In genomic region chr7:28473567-28474266, GRCh38 we compare ENCODE assay signal across 18 cellular contexts.
DNase-seq lines count a peak whose midpoint lies in the region; ATAC-seq and TF ChIP-seq lines count a peak whose summit lies in the region.
"Had no signal": no experiment of that assay in that cellular context is flagged by ENCODE, and none has a peak within 500 bp of the region (broad histone marks: within the 10 kb centered on the region; RNA-seq: fewer than 3 reads in every experiment).

No MANE protein-coding gene starts in this region.

- peaks cover 2% of the 10 kb centered on the region for H3K36me3 Mint-ChIP-seq in neural crest cell (ENCODE audit: low read depth)

- H3K9me3 ChIP-seq in adipocyte (ENCODE audit: control insufficient read depth, low read length) (no peaks in the 10 kb centered on the region), tibial artery (no peaks in the 10 kb centered on the region), SJCRH30 (replicated peaks) (no peaks in the 10 kb centered on the region), HAP-1 (no peaks in the 10 kb centered on the region)
- H3K9me3 ChIP-seq: SJSA1 had no signal

- intact Hi-C loops in Right ventricle myocardium superior (cut with DNase I) (no loop called here), tibial artery (cut with DNase I; ENCODE audit: low total_unique reads) (no loop called here)

- DNase-seq in adipocyte (ENCODE audit: low read depth) (no peak), Right ventricle myocardium superior (peak; percentile 71), neural crest cell (ENCODE audit: low read depth, low spot score) (no peak), tibial artery (peak in 1 of 2 donors; percentile 26), DMS 273 treated with DMSO at 0.1 percent for 48 hours (lab: John Stamatoyannopoulos, UW) (no peak), HUDEP-2 (lab: John Stamatoyannopoulos, UW; ENCODE audit: unreplicated experiment in 76 of 76) (no peak), SJCRH30 (no peak), HAP-1 (ENCODE audit: low spot score in 2 of 2) (no peak)
- DNase-seq: activated CD4-positive, alpha-beta T cell treated with anti-CD3 and anti-CD28 coated beads for 1 hour; activated CD8-positive, alpha-beta memory T cell treated with anti-CD3 and anti-CD28 coated beads, Interleukin-2, amount 50 U/mL, for 4 hours; GF-D8; islet precursor cell; stimulated activated naive CD8-positive, alpha-beta T cell treated with anti-CD3 and anti-CD28 coated beads, Interleukin-15, amount 100 ng/mL, for 72 hours had no signal

- H3K36me3 ChIP-seq in adipocyte (ENCODE audit: control insufficient read depth, insufficient read depth, low read length, severe bottlenecking) = no peaks in the 10 kb centered on the region
- H3K36me3 ChIP-seq in tibial artery = no peaks in the 10 kb centered on the region
- H3K36me3 ChIP-seq in SJCRH30 = no peaks in the 10 kb centered on the region
- H3K36me3 ChIP-seq in HAP-1 (replicated peaks) = no peaks in the 10 kb centered on the region
- H3K36me3 ChIP-seq: SJSA1 had no signal

- in situ Hi-C loops in HAP-1 (cut with MboI; ENCODE audit: low sequenced_read_pairs) = no loop called here

- no peak overlapping the region for H3K4me3 Mint-ChIP-seq in neural crest cell
- H3K4me3 Mint-ChIP-seq: B cell; stimulated activated naive CD8-positive, alpha-beta T cell treated with anti-CD3 and anti-CD28 coated beads, Interleukin-15, amount 100 ng/mL, for 72 hours had no signal

- H3K27ac ChIP-seq in tibial artery = peak overlapping the region; percentile 31 to 46
- H3K27ac ChIP-seq in SJCRH30 = no peak overlapping the region
- H3K27ac ChIP-seq: epithelial cell of prostate, parathyroid adenoma, SJSA1 had no signal

- peak overlapping the region; percentile 3 for H3K27ac Mint-ChIP-seq in neural crest cell (ENCODE audit: unreplicated experiment)
- H3K27ac Mint-ChIP-seq: B cell; stimulated activated naive CD8-positive, alpha-beta T cell treated with anti-CD3 and anti-CD28 coated beads, Interleukin-15, amount 100 ng/mL, for 72 hours had no signal

- peak; percentile 84 for ATAC-seq in Right ventricle myocardium superior (ENCODE audit: poor library complexity)
- ATAC-seq: stimulated activated naive CD8-positive, alpha-beta T cell treated with anti-CD3 and anti-CD28 coated beads, Interleukin-15, amount 100 ng/mL, for 72 hours had no signal

- no peak overlapping the region for H3K9ac ChIP-seq in adipocyte (ENCODE audit: low read length)
- H3K9ac ChIP-seq: parathyroid adenoma had no signal

- TF ChIP-seq CTCF in neural crest cell (conservative IDR thresholded peaks at IDR 0.05) = no peak
- TF ChIP-seq CTCF in tibial artery (IDR thresholded peaks at IDR 0.05) = no peak

- peak overlapping the region; percentile 40 for H3K4me3 ChIP-seq in adipocyte (ENCODE audit: low read length)
- peak overlapping the region in 1 of 2 donors; percentile 11 for H3K4me3 ChIP-seq in tibial artery
- no peak overlapping the region for H3K4me3 ChIP-seq in SJCRH30
- H3K4me3 ChIP-seq in HAP-1 = no peak overlapping the region
- H3K4me3 ChIP-seq: coronary artery, SJSA1 had no signal

- H3K27me3 ChIP-seq in adipocyte (replicated peaks; ENCODE audit: control insufficient read depth, insufficient read depth, low read length) (no peaks in the 10 kb centered on the region), tibial artery (no peaks in the 10 kb centered on the region), SJCRH30 (no peaks in the 10 kb centered on the region), HAP-1 (ENCODE audit: low read depth) (peaks cover 15% of the 10 kb centered on the region)

- H3K4me1 ChIP-seq in adipocyte (ENCODE audit: control insufficient read depth, insufficient read depth, low read length) (peaks cover 21% of the 10 kb centered on the region), tibial artery (peaks cover 0 to 11% (median 0%) of the 10 kb centered on the region in 4 donors), SJCRH30 (no peaks in the 10 kb centered on the region; the same call in 1 of the 2 replicates), HAP-1 (no peaks in the 10 kb centered on the region)
- H3K4me1 ChIP-seq: parathyroid adenoma had no signal

- peaks cover 2% of the 10 kb centered on the region for H3K9me3 Mint-ChIP-seq in neural crest cell

- H3K4me1 Mint-ChIP-seq in neural crest cell = peaks cover 32% of the 10 kb centered on the region
- H3K4me1 Mint-ChIP-seq: B cell; stimulated activated naive CD8-positive, alpha-beta T cell treated with anti-CD3 and anti-CD28 coated beads, Interleukin-15, amount 100 ng/mL, for 72 hours had no signal

- no peaks in the 10 kb centered on the region for H3K27me3 Mint-ChIP-seq in neural crest cell (ENCODE audit: low read depth)
